In the genomic region with DNA sequence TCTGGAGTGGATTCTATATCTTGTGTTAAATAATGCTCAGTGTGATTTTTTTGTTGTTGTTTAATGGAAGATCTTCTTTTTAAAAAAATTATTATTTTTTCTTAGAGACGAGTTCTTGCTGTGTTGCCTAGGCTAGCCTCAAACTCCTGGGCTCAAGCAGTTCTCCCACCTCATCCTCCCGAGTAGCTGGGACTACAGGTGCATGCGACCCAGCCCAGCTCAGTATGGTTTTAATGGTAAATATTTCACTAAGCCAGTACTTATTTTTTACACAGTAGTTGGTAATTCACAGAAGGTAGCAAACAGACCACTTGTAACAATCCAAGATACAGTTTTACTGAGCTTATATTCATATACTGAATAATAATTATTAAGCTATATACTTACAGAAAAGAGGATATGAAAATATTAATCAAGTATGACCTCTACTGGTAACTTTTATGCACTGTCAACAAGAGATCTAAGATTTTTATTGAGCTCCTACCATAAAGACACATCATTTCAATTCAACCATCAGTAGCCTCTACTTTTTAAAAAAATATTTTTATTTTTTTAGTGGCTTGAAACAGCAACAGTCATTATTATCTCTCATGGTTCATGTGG, we compare ENCODE assay signal across 9 cellular contexts. TPM values are rescaled to one million over a fixed set of nuclear protein-coding genes. Genes with fewer than 3 reads are reported as not detected.
DNase-seq lines count a peak whose midpoint lies in the region; ATAC-seq and TF ChIP-seq lines count a peak whose summit lies in the region.
"Had no signal": no experiment of that assay in that cellular context is flagged by ENCODE, and none has a peak within 500 bp of the region (broad histone marks: within the 10 kb centered on the region; RNA-seq: fewer than 3 reads in every experiment).

No MANE protein-coding gene starts in this region.

- peak; percentile 44 for ATAC-seq in CD8-positive, alpha-beta T cell
- ATAC-seq in HG03354 (IDR thresholded peaks at IDR 0.05; ENCODE audit: poor library complexity, severe bottlenecking, unreplicated experiment) = peak; percentile 64
- peak; percentile 65 for ATAC-seq in activated B cell treated with CpG ODN at 0.5 μM for 24 hours (ENCODE audit: low read depth)
- no peak for ATAC-seq in GM19324 (IDR thresholded peaks at IDR 0.05; ENCODE audit: low FRiP score, unreplicated experiment)

- H3K9me3 Mint-ChIP-seq in CD8-positive, alpha-beta T cell = no peaks in the 10 kb centered on the region
- H3K9me3 Mint-ChIP-seq in activated B cell treated with CpG ODN at 0.5 μM for 24 hours = no peaks in the 10 kb centered on the region

- H3K4me3 ChIP-seq in CD8-positive, alpha-beta T cell (ENCODE audit: low read depth, low read length) = no peak overlapping the region

- H3K9me3 ChIP-seq in CD8-positive, alpha-beta T cell (ENCODE audit: low read length) = no peaks in the 10 kb centered on the region

- POLR2A ChIA-PET in CD8-positive, alpha-beta T cell (lab: Charles Lee) = interaction anchor here (1.0 kb wide), 2 partner anchors 15 to 26 kb away, joined by 3 read pairs; no protein-coding TSS in a partner anchor
- POLR2A ChIA-PET in activated B cell treated with CpG ODN at 0.5 μM for 24 hours (lab: Charles Lee) = interaction anchor here (0.9 to 1.0 kb wide), 3 partner anchors 11 to 41 kb away, joined by 3 to 5 read pairs (median 3); no protein-coding TSS in a partner anchor

- no peaks in the 10 kb centered on the region for H3K4me1 Mint-ChIP-seq in CD8-positive, alpha-beta T cell (ENCODE audit: low read depth)
- no peaks in the 10 kb centered on the region for H3K4me1 Mint-ChIP-seq in activated B cell treated with CpG ODN at 0.5 μM for 24 hours

- no peaks in the 10 kb centered on the region for H3K27me3 ChIP-seq in CD8-positive, alpha-beta T cell (ENCODE audit: insufficient read depth, low read length)

- intact Hi-C loops in CD8-positive, alpha-beta T cell (cut with DNase I, micrococcal nuclease) = loop anchor here (1.0 to 2.0 kb wide), 2 partner anchors 26 to 200 kb away; no protein-coding TSS in a partner anchor
- intact Hi-C loops in activated B cell treated with CpG ODN at 0.5 μM for 24 hours (cut with micrococcal nuclease) = loop anchor here (1.0 kb wide), 3 partner anchors 26 to 380 kb away; no protein-coding TSS in a partner anchor

- peak; percentile 63 for TF ChIP-seq CTCF in CD8-positive, alpha-beta T cell (IDR thresholded peaks at IDR 0.05)
- no peak for TF ChIP-seq CTCF in activated B cell treated with CpG ODN at 0.5 μM for 24 hours (IDR thresholded peaks at IDR 0.05)

- CTCF ChIA-PET in CD8-positive, alpha-beta T cell (lab: Charles Lee) = interaction anchor here (0.6 to 2.1 kb wide), 20 partner anchors 8 to 582 kb away, joined by 3 to 31 read pairs (median 6); partner anchors contain the start of genes C11orf91 and CSTF3
- CTCF ChIA-PET in activated B cell treated with CpG ODN at 0.5 μM for 24 hours (lab: Charles Lee) = interaction anchor here (0.6 to 3.6 kb wide), 36 partner anchors 8 to 784 kb away, joined by 3 to 81 read pairs (median 4); partner anchors contain the start of genes CSTF3 and FBXO3

- H3K27ac ChIP-seq in CD8-positive, alpha-beta T cell (ENCODE audit: low read depth, low read length) = no peak overlapping the region

- H3K27ac Mint-ChIP-seq in CD8-positive, alpha-beta T cell = no peak overlapping the region
- no peak overlapping the region for H3K27ac Mint-ChIP-seq in activated B cell treated with CpG ODN at 0.5 μM for 24 hours

- H3K4me1 ChIP-seq in CD8-positive, alpha-beta T cell (ENCODE audit: insufficient read depth, low read length) = no peaks in the 10 kb centered on the region

- H3K4me3 Mint-ChIP-seq in CD8-positive, alpha-beta T cell = no peak overlapping the region
- no peak overlapping the region for H3K4me3 Mint-ChIP-seq in activated B cell treated with CpG ODN at 0.5 μM for 24 hours

- H3K27me3 Mint-ChIP-seq in CD8-positive, alpha-beta T cell (ENCODE audit: low read depth) = no peaks in the 10 kb centered on the region
- H3K27me3 Mint-ChIP-seq in activated B cell treated with CpG ODN at 0.5 μM for 24 hours = no peaks in the 10 kb centered on the region

- H3K36me3 Mint-ChIP-seq in CD8-positive, alpha-beta T cell = peaks cover 44% of the 10 kb centered on the region
- peaks cover 38% of the 10 kb centered on the region for H3K36me3 Mint-ChIP-seq in activated B cell treated with CpG ODN at 0.5 μM for 24 hours (ENCODE audit: low read depth)

- H3K36me3 ChIP-seq in CD8-positive, alpha-beta T cell (ENCODE audit: insufficient read depth, low read length) = no peaks in the 10 kb centered on the region

- DNase-seq in CD8-positive, alpha-beta T cell = no peak
- DNase-seq in activated B cell treated with CpG ODN at 0.5 μM for 24 hours = no peak
- peak; percentile 37 for DNase-seq in kidney tubule cell (ENCODE audit: low spot score)
- no peak for DNase-seq in NCI-H774 (lab: John Stamatoyannopoulos, UW)
- DNase-seq in NCI-H1436 (lab: John Stamatoyannopoulos, UW) = no peak
- DNase-seq in GDM1 (lab: John Stamatoyannopoulos, UW) = no peak

RNA-seq across cellular contexts. Expression of gene CD59, which starts 6.1 kb away (rescaled TPM):
- total RNA-seq in CD8-positive, alpha-beta T cell = 10 to 100 TPM; 31.0 to 34.5 TPM
- 92.9 and 94.1 TPM in 2 replicates for total RNA-seq in activated B cell treated with CpG ODN at 0.5 μM for 24 hours

RNA-seq across cellular contexts. Expression of gene FBXO3, which starts 32.0 kb away (rescaled TPM):
- total RNA-seq in CD8-positive, alpha-beta T cell = 10 to 100 TPM; 54.8 to 55.4 TPM
- total RNA-seq in activated B cell treated with CpG ODN at 0.5 μM for 24 hours = 22.3 and 23.5 TPM in 2 replicates

RNA-seq across cellular contexts. Expression of gene C11orf91, which starts 41.7 kb away (rescaled TPM):
- total RNA-seq in CD8-positive, alpha-beta T cell = under 1 TPM in 1 of 2 experiments, not detected in 1; 0.54 TPM
- 0.49 TPM in 1 of 2 replicates, not detected in the other for total RNA-seq in activated B cell treated with CpG ODN at 0.5 μM for 24 hours
- total RNA-seq: fibroblast of lung had no signal
